In genomic region chr17:43645765-43646481, GRCh38 we compare ENCODE assay signal across 8 cellular contexts. TPM values are rescaled to one million over a fixed set of nuclear protein-coding genes. Genes with fewer than 3 reads are reported as not detected.
A peak's percentile ranks its signal among the peaks of the same experiment; 100 is the strongest.
DNase-seq lines count a peak whose midpoint lies in the region; ATAC-seq and TF ChIP-seq lines count a peak whose summit lies in the region.

No MANE protein-coding gene starts in this region.

- H2BK12ac ChIP-seq in trophoblast cell (ENCODE audit: low read length), result peak overlapping the region; percentile 91

- peaks cover 17 to 34% (median 21%) of the 10 kb centered on the region in 3 donors for H3K27me3 Mint-ChIP-seq in CD14-positive monocyte (ENCODE audit: low read depth in 3 of 3)
- H3K27me3 Mint-ChIP-seq in activated T-cell treated with anti-CD3 and anti-CD28 coated beads, Interleukin-2, amount 50 U/mL, for 4 hours (ENCODE audit: low read depth), result peaks cover 22% of the 10 kb centered on the region

- H3K23ac ChIP-seq in trophoblast cell (ENCODE audit: low read length), result no peak overlapping the region

- H2AFZ ChIP-seq in trophoblast cell (ENCODE audit: insufficient read depth, low read length, poor library complexity) (peak overlapping the region; percentile 39), Karpas-422 (ENCODE audit: low read length) (no peak overlapping the region)

- no peaks in the 10 kb centered on the region for H4K20me1 ChIP-seq in Karpas-422 (ENCODE audit: insufficient read depth, low read depth, low read length)

- 24% methylated on average over 6 of the region's 72 CpGs; no CpG with 5 or more reads in 1 of the 2 donors for WGBS in gastroesophageal sphincter (ENCODE audit: low coverage in 1 of 2), 2 donors
- WGBS in trophoblast cell (ENCODE audit: extremely low coverage, insufficient coverage, insufficient read length), result no CpG with 5 or more reads among the region's 72 CpGs

- peak overlapping the region; percentile 75 to 86 for H3K4me3 Mint-ChIP-seq in CD14-positive monocyte
- peak overlapping the region; percentile 62 for H3K4me3 Mint-ChIP-seq in activated T-cell treated with anti-CD3 and anti-CD28 coated beads, Interleukin-2, amount 50 U/mL, for 4 hours

- H3K4me2 ChIP-seq in trophoblast cell (ENCODE audit: low read length), result peak overlapping the region; percentile 51
- H3K4me2 ChIP-seq in Karpas-422 (ENCODE audit: low read depth, low read length, poor library complexity, severe bottlenecking), result no peak overlapping the region

- no peaks in the 10 kb centered on the region for H3K36me3 Mint-ChIP-seq in CD14-positive monocyte
- H3K36me3 Mint-ChIP-seq in activated T-cell treated with anti-CD3 and anti-CD28 coated beads, Interleukin-2, amount 50 U/mL, for 4 hours (ENCODE audit: insufficient read depth), result no peaks in the 10 kb centered on the region

- peak; percentile 39 to 46 for TF ChIP-seq POLR2A in gastroesophageal sphincter (IDR thresholded peaks at IDR 0.05)

- intact Hi-C loops in CD14-positive monocyte (cut with micrococcal nuclease), result loop anchor here in 1 of 2 donors (5.0 kb wide), 1 partner anchor 39 kb away; no protein-coding TSS in a partner anchor

- H3K4me3 ChIP-seq in gastroesophageal sphincter (peak overlapping the region; percentile 20 to 58), trophoblast cell (ENCODE audit: low read depth, low read length) (no peak overlapping the region), Karpas-422 (ENCODE audit: low read length) (no peak overlapping the region)

- H3K9ac ChIP-seq in trophoblast cell (ENCODE audit: low read length), result peak overlapping the region; percentile 18
- H3K9ac ChIP-seq in Karpas-422 (ENCODE audit: low read length), result no peak overlapping the region

- peaks cover 21% of the 10 kb centered on the region for H3K27me3 ChIP-seq in gastroesophageal sphincter
- no peaks in the 10 kb centered on the region for H3K27me3 ChIP-seq in trophoblast cell (ENCODE audit: insufficient read depth, low read length)
- no peaks in the 10 kb centered on the region for H3K27me3 ChIP-seq in Karpas-422 (ENCODE audit: low read length)

- peaks cover 43% of the 10 kb centered on the region for H3K79me1 ChIP-seq in trophoblast cell (ENCODE audit: low read length)

- H3K36me3 ChIP-seq in gastroesophageal sphincter, result no peaks in the 10 kb centered on the region
- H3K36me3 ChIP-seq in trophoblast cell (ENCODE audit: control insufficient read depth in 1 of 2, insufficient read depth in 2 of 2, low read length in 2 of 2), result no peaks in the 10 kb centered on the region
- no peaks in the 10 kb centered on the region for H3K36me3 ChIP-seq in Karpas-422 (ENCODE audit: insufficient read depth, low read length)

- H3K14ac ChIP-seq in trophoblast cell (ENCODE audit: low read length), result peak overlapping the region; percentile 53

- H2BK120ac ChIP-seq in trophoblast cell (ENCODE audit: insufficient read depth, low read length, poor library complexity), result peak overlapping the region; percentile 87

- ATAC-seq in activated T-cell treated with anti-CD3 and anti-CD28 coated beads, Interleukin-2, amount 50 U/mL, for 4 hours, result peak; percentile 65 to 66
- ATAC-seq in gastroesophageal sphincter (peak; percentile 86), GM18517 (IDR thresholded peaks at IDR 0.05; ENCODE audit: unreplicated experiment) (no peak)

- no peak for TF ChIP-seq EP300 in gastroesophageal sphincter (IDR thresholded peaks at IDR 0.05)

- H3K4ac ChIP-seq in trophoblast cell (ENCODE audit: low read depth, low read length), result no peak overlapping the region

- peak overlapping the region; percentile 83 for H4K8ac ChIP-seq in trophoblast cell (ENCODE audit: low read depth, low read length)

- peak overlapping the region; percentile 95 for H2AK5ac ChIP-seq in trophoblast cell (ENCODE audit: low read length)

- H3K27ac ChIP-seq in gastroesophageal sphincter, result peak overlapping the region; percentile 22 to 84 (median 84)
- no peak overlapping the region for H3K27ac ChIP-seq in trophoblast cell (ENCODE audit: low read depth, low read length)
- no peak overlapping the region for H3K27ac ChIP-seq in Karpas-422 (ENCODE audit: low read length)

- peaks cover 28% of the 10 kb centered on the region for H3K4me1 Mint-ChIP-seq in CD14-positive monocyte
- H3K4me1 Mint-ChIP-seq in activated T-cell treated with anti-CD3 and anti-CD28 coated beads, Interleukin-2, amount 50 U/mL, for 4 hours (ENCODE audit: low read depth), result peaks cover 15% of the 10 kb centered on the region

- DNase-seq in CD14-positive monocyte (ENCODE audit: low spot score), result peak; percentile 67
- DNase-seq in activated T-cell treated with anti-CD3 and anti-CD28 coated beads, Interleukin-2, amount 50 U/mL, for 4 hours, result no peak
- peak in 1 of 2 donors; percentile 28 for DNase-seq in trophoblast cell
- DNase-seq in NCI-H226, result no peak
- DNase-seq in superior temporal gyrus (ENCODE audit: extremely low spot score), result no peak
- DNase-seq in Karpas-422, result no peak

- H3K79me2 ChIP-seq in trophoblast cell (ENCODE audit: control insufficient read depth, insufficient read depth, low read length, poor library complexity) (peaks cover 6% of the 10 kb centered on the region), Karpas-422 (ENCODE audit: low read length) (no peaks in the 10 kb centered on the region)

- peak overlapping the region in 4 of 7 donors; percentile 37 to 83 (median 65) for H3K27ac Mint-ChIP-seq in CD14-positive monocyte

- H4K91ac ChIP-seq in trophoblast cell (ENCODE audit: low read depth, low read length), result peak overlapping the region; percentile 86

- H3K9me3 Mint-ChIP-seq in CD14-positive monocyte, result peaks cover 0 to 1% (median 0%) of the 10 kb centered on the region in 7 donors
- no peaks in the 10 kb centered on the region for H3K9me3 Mint-ChIP-seq in activated T-cell treated with anti-CD3 and anti-CD28 coated beads, Interleukin-2, amount 50 U/mL, for 4 hours

- H2BK5ac ChIP-seq in trophoblast cell (ENCODE audit: low read depth, low read length, poor library complexity), result peak overlapping the region; percentile 54

- H4K12ac ChIP-seq in trophoblast cell (ENCODE audit: low read depth, low read length), result peak overlapping the region; percentile 37

- TF ChIP-seq CTCF in CD14-positive monocyte (IDR thresholded peaks at IDR 0.05), result peak; percentile 31
- TF ChIP-seq CTCF in gastroesophageal sphincter (IDR thresholded peaks at IDR 0.05), result peak in 1 of 4 experiments; percentile 27

- H3K9me2 ChIP-seq in Karpas-422 (replicated peaks; ENCODE audit: insufficient read depth, low read length), result no peaks in the 10 kb centered on the region

- peak overlapping the region; percentile 67 for H3K18ac ChIP-seq in trophoblast cell (ENCODE audit: low read length)

- H3K4me1 ChIP-seq in gastroesophageal sphincter, result peaks cover 0 to 32% (median 8%) of the 10 kb centered on the region in 3 donors
- H3K4me1 ChIP-seq in trophoblast cell (ENCODE audit: control insufficient read depth in 1 of 2, insufficient read depth in 2 of 2, low read length in 2 of 2), result peaks cover 49% of the 10 kb centered on the region in 2 experiments
- H3K4me1 ChIP-seq in Karpas-422 (ENCODE audit: low read length), result peaks cover 5% of the 10 kb centered on the region

- H3K9me3 ChIP-seq in gastroesophageal sphincter (no peaks in the 10 kb centered on the region), trophoblast cell (ENCODE audit: insufficient read depth, low read depth, low read length) (no peaks in the 10 kb centered on the region), Karpas-422 (ENCODE audit: low read length) (no peaks in the 10 kb centered on the region)

RNA-seq across cellular contexts. Expression of gene MEOX1, which starts 15.8 kb away (rescaled TPM):
- polyA plus RNA-seq in CD14-positive monocyte, result under 1 TPM in 1 of 2 donors, not detected in 1; 0.06 TPM
- total RNA-seq in activated T-cell treated with anti-CD3 and anti-CD28 coated beads, Interleukin-2, amount 50 U/mL, for 4 hours, result under 1 TPM; 0.21 to 0.35 (median 0.24) TPM
- 10 to 100 TPM in 1 of 4 donors, 1 to 10 TPM in 3; 5.3 to 11.8 (median 7.6) TPM for total RNA-seq in gastroesophageal sphincter
- 7.3 and 9.2 TPM in 2 replicates for polyA plus RNA-seq in trophoblast cell (2013)
- total RNA-seq in Karpas-422 (2014; rRNA removed; shearing (Covaris generic); ENCODE audit: low replicate concordance), result not detected in 2 replicates

Comparison
In these comparisons a context has a peak if more than half of its experiments do, and no peak if none do; other contexts are left out.
1. H3K27ac ChIP-seq: peak in gastroesophageal sphincter (4 of 4); none in trophoblast cell (single experiment) and Karpas-422 (single experiment).
2. H3K4me3 ChIP-seq: peak in gastroesophageal sphincter (2 of 2); none in trophoblast cell (single experiment) and Karpas-422 (single experiment).